ENCODE assay signal across 2 cellular contexts in the genomic region with DNA sequence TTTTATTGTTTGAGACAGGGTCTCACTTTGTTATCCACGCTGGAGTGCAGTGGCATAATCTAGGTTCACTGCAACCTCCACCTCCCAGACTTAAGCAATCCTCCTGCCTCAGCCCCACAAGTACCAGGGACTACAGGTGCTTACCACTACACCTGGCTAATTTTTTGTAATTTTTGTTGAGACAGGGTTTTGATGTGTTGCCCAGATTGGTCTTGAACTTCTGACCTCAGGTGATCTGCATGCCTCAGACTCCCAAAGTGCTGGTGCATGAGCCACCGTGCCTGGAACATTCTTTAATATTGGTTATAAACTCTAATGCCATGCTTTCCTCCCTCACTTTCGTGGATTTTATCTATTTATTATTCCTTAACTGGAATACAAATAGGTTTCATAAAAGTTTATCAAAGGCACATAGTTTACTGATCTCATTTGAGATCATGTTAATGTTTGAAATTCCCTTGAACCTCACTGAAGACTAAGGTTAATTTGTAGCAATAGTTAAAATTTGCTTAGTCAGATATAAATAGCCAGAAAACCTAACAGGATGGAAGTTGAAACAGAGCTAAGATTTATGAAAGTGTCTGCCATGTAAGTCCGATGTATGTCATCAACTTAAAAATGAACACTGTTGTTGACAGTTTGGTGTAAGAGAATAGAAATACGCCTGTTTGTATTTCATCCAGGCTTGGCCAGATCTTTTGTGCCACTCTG.
A peak's percentile ranks its signal among the peaks of the same experiment; 100 is the strongest.
TF ChIP-seq lines count a peak whose summit lies in the region.

No MANE protein-coding gene starts in this region.

TF ChIP-seq in K562, 482 proteins besides CTCF, POLR2A, EP300 and RAD21 (continues in another document):
- no peak for TF ChIP-seq MBD2 (IDR thresholded peaks at IDR 0.05; ENCODE audit: borderline replicate concordance, low read depth)
- TF ChIP-seq MAFG (tag; conservative IDR thresholded peaks at IDR 0.05), result peak; percentile 58; the same call in 1 of the 2 replicates
- no peak for TF ChIP-seq PCBP2 (IDR thresholded peaks at IDR 0.05; ENCODE audit: low read depth, low read length, poor library complexity, severe bottlenecking)
- TF ChIP-seq TCFL5 (CRISPR knock-in tag; conservative IDR thresholded peaks at IDR 0.05), result no peak
- TF ChIP-seq, protein P1, sequence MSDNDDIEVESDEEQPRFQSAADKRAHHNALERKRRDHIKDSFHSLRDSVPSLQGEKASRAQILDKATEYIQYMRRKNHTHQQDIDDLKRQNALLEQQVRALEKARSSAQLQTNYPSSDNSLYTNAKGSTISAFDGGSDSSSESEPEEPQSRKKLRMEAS (CRISPR knock-in tag; IDR thresholded peaks at IDR 0.05), result no peak
- TF ChIP-seq RBM25 (IDR thresholded peaks at IDR 0.05; ENCODE audit: low read depth, low read length, severe bottlenecking), result no peak
- TF ChIP-seq, protein P2, sequence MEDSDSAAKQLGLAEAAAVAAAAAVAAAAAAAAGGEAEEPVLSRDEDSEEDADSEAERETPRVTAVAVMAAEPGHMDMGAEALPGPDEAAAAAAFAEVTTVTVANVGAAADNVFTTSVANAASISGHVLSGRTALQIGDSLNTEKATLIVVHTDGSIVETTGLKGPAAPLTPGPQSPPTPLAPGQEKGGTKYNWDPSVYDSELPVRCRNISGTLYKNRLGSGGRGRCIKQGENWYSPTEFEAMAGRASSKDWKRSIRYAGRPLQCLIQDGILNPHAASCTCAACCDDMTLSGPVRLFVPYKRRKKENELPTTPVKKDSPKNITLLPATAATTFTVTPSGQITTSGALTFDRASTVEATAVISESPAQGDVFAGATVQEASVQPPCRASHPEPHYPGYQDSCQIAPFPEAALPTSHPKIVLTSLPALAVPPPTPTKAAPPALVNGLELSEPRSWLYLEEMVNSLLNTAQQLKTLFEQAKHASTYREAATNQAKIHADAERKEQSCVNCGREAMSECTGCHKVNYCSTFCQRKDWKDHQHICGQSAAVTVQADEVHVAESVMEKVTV (CRISPR knock-in tag; IDR thresholded peaks at IDR 0.05), result no peak
- TF ChIP-seq, protein P3, sequence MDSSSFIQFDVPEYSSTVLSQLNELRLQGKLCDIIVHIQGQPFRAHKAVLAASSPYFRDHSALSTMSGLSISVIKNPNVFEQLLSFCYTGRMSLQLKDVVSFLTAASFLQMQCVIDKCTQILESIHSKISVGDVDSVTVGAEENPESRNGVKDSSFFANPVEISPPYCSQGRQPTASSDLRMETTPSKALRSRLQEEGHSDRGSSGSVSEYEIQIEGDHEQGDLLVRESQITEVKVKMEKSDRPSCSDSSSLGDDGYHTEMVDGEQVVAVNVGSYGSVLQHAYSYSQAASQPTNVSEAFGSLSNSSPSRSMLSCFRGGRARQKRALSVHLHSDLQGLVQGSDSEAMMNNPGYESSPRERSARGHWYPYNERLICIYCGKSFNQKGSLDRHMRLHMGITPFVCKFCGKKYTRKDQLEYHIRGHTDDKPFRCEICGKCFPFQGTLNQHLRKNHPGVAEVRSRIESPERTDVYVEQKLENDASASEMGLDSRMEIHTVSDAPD (CRISPR knock-in tag; IDR thresholded peaks at IDR 0.05), result no peak
- no peak for TF ChIP-seq ARID2 (IDR thresholded peaks at IDR 0.05)
- TF ChIP-seq, protein P4, sequence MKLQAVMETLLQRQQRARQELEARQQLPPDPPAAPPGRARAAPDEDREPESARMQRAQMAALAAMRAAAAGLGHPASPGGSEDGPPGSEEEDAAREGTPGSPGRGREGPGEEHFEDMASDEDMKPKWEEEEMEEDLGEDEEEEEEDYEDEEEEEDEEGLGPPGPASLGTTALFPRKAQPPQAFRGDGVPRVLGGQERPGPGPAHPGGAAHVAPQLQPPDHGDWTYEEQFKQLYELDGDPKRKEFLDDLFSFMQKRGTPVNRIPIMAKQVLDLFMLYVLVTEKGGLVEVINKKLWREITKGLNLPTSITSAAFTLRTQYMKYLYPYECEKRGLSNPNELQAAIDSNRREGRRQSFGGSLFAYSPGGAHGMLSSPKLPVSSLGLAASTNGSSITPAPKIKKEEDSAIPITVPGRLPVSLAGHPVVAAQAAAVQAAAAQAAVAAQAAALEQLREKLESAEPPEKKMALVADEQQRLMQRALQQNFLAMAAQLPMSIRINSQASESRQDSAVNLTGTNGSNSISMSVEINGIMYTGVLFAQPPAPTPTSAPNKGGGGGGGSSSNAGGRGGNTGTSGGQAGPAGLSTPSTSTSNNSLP (IDR thresholded peaks at IDR 0.05; ENCODE audit: borderline replicate concordance, low read depth, low read length), result no peak
- TF ChIP-seq ELF1 (tag; IDR thresholded peaks at IDR 0.05), result no peak
- no peak for TF ChIP-seq NCOA4 (IDR thresholded peaks at IDR 0.05; ENCODE audit: partially characterized antibody)
- TF ChIP-seq, protein P5, sequence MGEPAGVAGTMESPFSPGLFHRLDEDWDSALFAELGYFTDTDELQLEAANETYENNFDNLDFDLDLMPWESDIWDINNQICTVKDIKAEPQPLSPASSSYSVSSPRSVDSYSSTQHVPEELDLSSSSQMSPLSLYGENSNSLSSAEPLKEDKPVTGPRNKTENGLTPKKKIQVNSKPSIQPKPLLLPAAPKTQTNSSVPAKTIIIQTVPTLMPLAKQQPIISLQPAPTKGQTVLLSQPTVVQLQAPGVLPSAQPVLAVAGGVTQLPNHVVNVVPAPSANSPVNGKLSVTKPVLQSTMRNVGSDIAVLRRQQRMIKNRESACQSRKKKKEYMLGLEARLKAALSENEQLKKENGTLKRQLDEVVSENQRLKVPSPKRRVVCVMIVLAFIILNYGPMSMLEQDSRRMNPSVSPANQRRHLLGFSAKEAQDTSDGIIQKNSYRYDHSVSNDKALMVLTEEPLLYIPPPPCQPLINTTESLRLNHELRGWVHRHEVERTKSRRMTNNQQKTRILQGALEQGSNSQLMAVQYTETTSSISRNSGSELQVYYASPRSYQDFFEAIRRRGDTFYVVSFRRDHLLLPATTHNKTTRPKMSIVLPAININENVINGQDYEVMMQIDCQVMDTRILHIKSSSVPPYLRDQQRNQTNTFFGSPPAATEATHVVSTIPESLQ (CRISPR knock-in tag; IDR thresholded peaks at IDR 0.05), result no peak
- no peak for TF ChIP-seq HDAC2 (IDR thresholded peaks at IDR 0.05)
- TF ChIP-seq MAFF (IDR thresholded peaks at IDR 0.05; ENCODE audit: low read length), result peak; percentile 68
- no peak for TF ChIP-seq MED1 (CRISPR knock-in tag; IDR thresholded peaks at IDR 0.05; ENCODE audit: borderline replicate concordance)
- TF ChIP-seq PCBP1 (IDR thresholded peaks at IDR 0.05; ENCODE audit: low read depth, low read length, poor library complexity, severe bottlenecking), result no peak
- TF ChIP-seq MAFK (IDR thresholded peaks at IDR 0.05; ENCODE audit: low read length), result peak; percentile 51; the same call in 1 of the 2 replicates
- no peak for TF ChIP-seq ZNF785 (CRISPR knock-in tag; IDR thresholded peaks at IDR 0.05)
- no peak for TF ChIP-seq ETV1 (tag; conservative IDR thresholded peaks at IDR 0.05; ENCODE audit: low read depth)
- TF ChIP-seq ZNF316 (IDR thresholded peaks at IDR 0.05), result peak; percentile 88
- TF ChIP-seq BRF1 (IDR thresholded peaks at IDR 0.05; ENCODE audit: borderline replicate concordance, extremely low read depth, insufficient read length), result no peak
- TF ChIP-seq C11orf30 (IDR thresholded peaks at IDR 0.05; ENCODE audit: low read depth), result peak; percentile 72; the same call in 1 of the 2 replicates
- no peak for TF ChIP-seq ZNF174 (CRISPR knock-in tag; IDR thresholded peaks at IDR 0.05)
- TF ChIP-seq HMG20A (CRISPR knock-in tag; conservative IDR thresholded peaks at IDR 0.05), result no peak

TF ChIP-seq in GM12891, 5 proteins besides CTCF, POLR2A, EP300 and RAD21:
- no peak for TF ChIP-seq PAX5 (IDR thresholded peaks at IDR 0.05; ENCODE audit: insufficient read depth, low read length, severe bottlenecking)
